Comparison of ENCODE assay signal across 12 cellular contexts in the genomic region with DNA sequence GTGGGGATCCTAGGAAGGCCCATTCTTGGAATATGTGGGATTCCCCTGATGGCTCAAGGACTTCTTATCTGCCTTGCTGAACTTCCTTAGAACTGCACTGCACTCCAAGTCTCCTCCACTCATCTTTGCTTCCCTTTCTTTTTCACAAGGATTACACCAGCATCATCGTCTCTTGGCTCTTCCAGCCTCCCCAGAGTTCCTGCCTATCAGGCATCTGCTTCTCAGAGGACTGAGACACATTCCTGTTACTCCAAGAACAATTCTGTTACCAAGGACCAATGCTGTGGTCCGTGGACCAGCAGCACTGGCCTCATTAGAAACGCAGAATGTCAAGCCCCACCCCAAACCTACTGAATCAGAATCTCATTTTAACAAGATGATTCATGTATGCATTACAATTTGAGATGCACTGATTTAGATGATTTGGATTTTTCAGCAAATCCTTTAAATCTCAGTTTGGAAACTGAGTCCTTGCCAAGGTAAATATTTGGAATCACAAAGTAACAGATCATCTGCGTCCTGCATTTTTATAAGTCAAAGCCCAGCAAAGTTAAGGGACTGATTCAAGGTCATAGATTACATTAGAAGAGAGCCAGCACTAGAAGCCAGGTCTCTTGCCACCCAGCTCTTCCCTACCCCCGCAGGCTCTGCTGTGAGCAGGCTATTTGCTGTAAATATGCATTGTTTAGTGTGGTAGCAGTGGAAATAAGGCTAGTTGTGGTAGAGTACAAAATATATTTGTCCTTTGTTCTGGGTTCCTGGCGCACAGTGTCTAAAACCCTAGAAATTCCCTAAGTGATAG.
DNase-seq lines count a peak whose midpoint lies in the region; ATAC-seq, FAIRE-seq and TF ChIP-seq lines count a peak whose summit lies in the region.
"Had no signal": no experiment of that assay in that cellular context is flagged by ENCODE, and none has a peak within 500 bp of the region (broad histone marks: within the 10 kb centered on the region; RNA-seq: fewer than 3 reads in every experiment).

No MANE protein-coding gene starts in this region.

- H3K14ac ChIP-seq in H1 (ENCODE audit: insufficient read length): no peak overlapping the region

- TF ChIP-seq EP300 in H1 (IDR thresholded peaks at IDR 0.05; ENCODE audit: borderline replicate concordance in 1 of 2, low read depth in 2 of 2, low read length in 2 of 2): no peak

- H4K5ac ChIP-seq in H1 (ENCODE audit: insufficient read length, low read depth, low read length): no peak overlapping the region
- H4K5ac ChIP-seq in mesendoderm (ENCODE audit: low read length): no peak overlapping the region

- H3K4me1 ChIP-seq in H1 (replicated peaks in 1 of 4; ENCODE audit: control insufficient read depth in 3 of 4, insufficient read depth in 4 of 4, low read length in 3 of 4) (peaks cover 2 to 10% (median 6%) of the 10 kb centered on the region in 4 experiments; a peak in 6 of 7 replicates), mesendoderm (ENCODE audit: control insufficient read depth, low read depth, low read length) (peaks cover 13% of the 10 kb centered on the region)

- no peak overlapping the region for H3K56ac ChIP-seq in H1 (replicated peaks; ENCODE audit: insufficient read length, low read depth, low read length)
- H3K56ac ChIP-seq in mesendoderm (ENCODE audit: low read length): no peak overlapping the region

- DNase-seq in AG04449 (ENCODE audit: low read depth, low spot score): peak; percentile 93
- DNase-seq in M059J (ENCODE audit: low read depth): peak; percentile 91
- DNase-seq in H1 (ENCODE audit: low read depth in 1 of 2, low spot score in 2 of 2): no peak
- peak; percentile 84 for DNase-seq in mesendoderm
- DNase-seq in T-helper 2 cell: no peak
- DNase-seq in nucleus accumbens (lab: John Stamatoyannopoulos, UW): no peak
- DNase-seq: central memory CD4-positive, alpha-beta T cell; hypothalamus; NCI-H524 had no signal

- no peak overlapping the region for H3K23ac ChIP-seq in H1 (ENCODE audit: insufficient read length)
- no peak overlapping the region for H3K23ac ChIP-seq in mesendoderm (ENCODE audit: low read length)

- no peak for TF ChIP-seq RAD21 in H1 (IDR thresholded peaks at IDR 0.05 in 1 of 2, conservative IDR thresholded peaks at IDR 0.05 in 1 of 2; ENCODE audit: low read depth in 2 of 2, low read length in 2 of 2)

- no peak overlapping the region for H4K8ac ChIP-seq in H1 (ENCODE audit: extremely low read depth, insufficient read depth, low read length)
- no peak overlapping the region for H4K8ac ChIP-seq in mesendoderm (ENCODE audit: low read depth, low read length)

- no peak overlapping the region for H3K27ac Mint-ChIP-seq in activated T-helper 17 cell treated with anti-CD3 and anti-CD28 coated beads, Interleukin-2, amount 50 U/mL, for 72 hours

- H3K27me3 ChIP-seq in H1 (replicated peaks in 1 of 4; ENCODE audit: control insufficient read depth in 3 of 4, extremely low read depth in 1 of 4, insufficient read depth in 3 of 4, low read length in 3 of 4) (no peaks in the 10 kb centered on the region), mesendoderm (ENCODE audit: insufficient read depth, low read length, poor library complexity) (no peaks in the 10 kb centered on the region)
- H3K27me3 ChIP-seq: BLaER1 treated with 17β-estradiol and CSF1 and Interleukin-3, amounts not matched to agents 10 nM and 100 nM had no signal

- no peaks in the 10 kb centered on the region for H4K20me1 ChIP-seq in H1 (replicated peaks in 1 of 2; ENCODE audit: control insufficient read depth in 1 of 2, insufficient read depth in 2 of 2, low read length in 2 of 2)

- peaks cover 3% of the 10 kb centered on the region for H3K36me3 Mint-ChIP-seq in activated T-helper 17 cell treated with anti-CD3 and anti-CD28 coated beads, Interleukin-2, amount 50 U/mL, for 72 hours (ENCODE audit: low read depth)

- 0 out of 2 replicates have a peak overlapping the region, but pooled peaks have one; percentile 7 for H3K18ac ChIP-seq in H1 (ENCODE audit: extremely low read depth, low read length)
- H3K18ac ChIP-seq in mesendoderm (ENCODE audit: low read length): no peak overlapping the region

- peaks cover 0 to 8% (median 2%) of the 10 kb centered on the region in 4 experiments; a peak in 2 of 8 replicates for H3K36me3 ChIP-seq in H1 (ENCODE audit: control insufficient read depth in 2 of 4, insufficient read depth in 4 of 4, low read length in 3 of 4)
- no peaks in the 10 kb centered on the region for H3K36me3 ChIP-seq in mesendoderm (ENCODE audit: control insufficient read depth, insufficient read depth, low read length)

- no peak overlapping the region; a peak in 1 of 4 replicates for H3K4me2 ChIP-seq in H1 (ENCODE audit: insufficient read depth in 1 of 2, low read depth in 2 of 2, low read length in 2 of 2)
- no peak overlapping the region for H3K4me2 ChIP-seq in mesendoderm (ENCODE audit: low read length)
- H3K4me2 ChIP-seq: BLaER1 treated with 17β-estradiol and CSF1 and Interleukin-3, amounts not matched to agents 10 nM and 100 nM had no signal

- H3K79me1 ChIP-seq in H1 (ENCODE audit: low read depth, low read length): no peaks in the 10 kb centered on the region
- peaks cover 2% of the 10 kb centered on the region for H3K79me1 ChIP-seq in mesendoderm (ENCODE audit: low read length)

- no peak for ATAC-seq in HG03354 (IDR thresholded peaks at IDR 0.05; ENCODE audit: poor library complexity, severe bottlenecking, unreplicated experiment)
- no peak for ATAC-seq in activated T-helper 17 cell treated with anti-CD3 and anti-CD28 coated beads, Interleukin-2, amount 50 U/mL, for 72 hours (replicated peaks)

- no peaks in the 10 kb centered on the region for H3K27me3 Mint-ChIP-seq in activated T-helper 17 cell treated with anti-CD3 and anti-CD28 coated beads, Interleukin-2, amount 50 U/mL, for 72 hours

- H2BK120ac ChIP-seq in H1 (replicated peaks; ENCODE audit: low read depth, low read length) (no peak overlapping the region), mesendoderm (ENCODE audit: low read depth, low read length) (no peak overlapping the region)

- 73% methylated on average over 6 of the region's 6 CpGs; no CpG with 5 or more reads in 1 of the 2 experiments for WGBS in H1 (ENCODE audit: extremely low coverage in 1 of 2, insufficient coverage in 1 of 2, insufficient read length in 1 of 2, insufficient replicate concordance in 2 of 2, low coverage in 1 of 2, low lambda C conversion rate in 2 of 2, missing lambda C conversion rate in 1 of 2), 2 experiments
- WGBS in mesendoderm (ENCODE audit: extremely low coverage, insufficient coverage, low lambda C conversion rate): no CpG with 5 or more reads among the region's 6 CpGs

- H3K23me2 ChIP-seq in H1 (ENCODE audit: low read depth, low read length): no peaks in the 10 kb centered on the region

- H3K27ac ChIP-seq in H1 (ENCODE audit: low read depth, low read length): no peak overlapping the region
- H3K27ac ChIP-seq in mesendoderm (ENCODE audit: low read depth, low read length): no peak overlapping the region
- H3K27ac ChIP-seq: BLaER1 treated with 17β-estradiol and CSF1 and Interleukin-3, amounts not matched to agents 10 nM and 100 nM had no signal

- H3K9ac ChIP-seq in H1 (replicated peaks in 1 of 4; ENCODE audit: extremely low read depth in 1 of 4, low read depth in 3 of 4, low read length in 3 of 4) (no peak overlapping the region), mesendoderm (ENCODE audit: low read length) (no peak overlapping the region)
- H3K9ac ChIP-seq: BLaER1 treated with 17β-estradiol and CSF1 and Interleukin-3, amounts not matched to agents 10 nM and 100 nM had no signal

- H2AK5ac ChIP-seq in H1 (ENCODE audit: low read depth, low read length): no peak overlapping the region
- H2AK5ac ChIP-seq in mesendoderm (ENCODE audit: low read length): no peak overlapping the region

- H3K4me3 ChIP-seq in AG04449 (ENCODE audit: low read depth, low read length): no peak overlapping the region
- no peak overlapping the region for H3K4me3 ChIP-seq in H1 (ENCODE audit: extremely low read depth in 1 of 4, insufficient read depth in 2 of 4, low read depth in 3 of 4, low read length in 4 of 4)
- H3K4me3 ChIP-seq in mesendoderm (ENCODE audit: low read length): no peak overlapping the region
- H3K4me3 ChIP-seq: BLaER1 treated with 17β-estradiol and CSF1 and Interleukin-3, amounts not matched to agents 10 nM and 100 nM had no signal

- CTCF ChIA-PET in AG04449 (lab: Yijun Ruan, JAX) (interaction anchor here (1.2 kb wide), 1 partner anchor 16 kb away, joined by 3 read pairs; no protein-coding TSS in a partner anchor), H1 (lab: Charles Lee; ENCODE audit: partially characterized antibody) (interaction anchor here (1.0 kb wide), 1 partner anchor 198 kb away, joined by 3 read pairs; no protein-coding TSS in a partner anchor)

- no peaks in the 10 kb centered on the region for H3K9me3 Mint-ChIP-seq in activated T-helper 17 cell treated with anti-CD3 and anti-CD28 coated beads, Interleukin-2, amount 50 U/mL, for 72 hours

- H3K4ac ChIP-seq in H1 (replicated peaks; ENCODE audit: insufficient read length, low read depth, low read length) (no peak overlapping the region), mesendoderm (ENCODE audit: low read depth, low read length) (no peak overlapping the region)

- no peak overlapping the region for H2AFZ ChIP-seq in H1 (ENCODE audit: low read length)

- no peak for FAIRE-seq in H1 (lab: Jason Lieb, UNC)

- TF ChIP-seq CTCF in AG04449 (IDR thresholded peaks at IDR 0.05; ENCODE audit: insufficient read depth, low read length, missing control alignments) (no peak), H1 (IDR thresholded peaks at IDR 0.05; ENCODE audit: control extremely low read depth in 1 of 3, insufficient read depth in 1 of 3, low read depth in 1 of 3, low read length in 3 of 3) (no peak)

- H2BK15ac ChIP-seq in H1 (ENCODE audit: low read length): 0 out of 2 replicates have a peak overlapping the region, but pooled peaks have one; percentile 63
- no peak overlapping the region for H2BK15ac ChIP-seq in mesendoderm (replicated peaks; ENCODE audit: low read depth)

- TF ChIP-seq POLR2A in H1 (IDR thresholded peaks at IDR 0.05; ENCODE audit: control extremely low read depth in 1 of 2, low read depth in 2 of 2, low read length in 2 of 2): no peak

- H2BK12ac ChIP-seq in H1 (ENCODE audit: low read depth, low read length): no peak overlapping the region

- no peaks in the 10 kb centered on the region for H3K9me3 ChIP-seq in H1 (ENCODE audit: insufficient read depth in 2 of 2, low read depth in 1 of 2, low read length in 1 of 2)
- H3K9me3 ChIP-seq: BLaER1 treated with 17β-estradiol and CSF1 and Interleukin-3, amounts not matched to agents 10 nM and 100 nM had no signal

- H4K91ac ChIP-seq in H1 (replicated peaks; ENCODE audit: insufficient read length, low read length): no peak overlapping the region

- H3K4me1 Mint-ChIP-seq in activated T-helper 17 cell treated with anti-CD3 and anti-CD28 coated beads, Interleukin-2, amount 50 U/mL, for 72 hours: no peaks in the 10 kb centered on the region

- POLR2A ChIA-PET in AG04449 (lab: Yijun Ruan, JAX) (interaction anchor here (1.3 to 2.1 kb wide), 2 partner anchors 9 to 13 kb away, joined by 6 to 8 read pairs; no protein-coding TSS in a partner anchor), H1 (lab: Charles Lee; ENCODE audit: partially characterized antibody) (no interaction called here)

- no peak overlapping the region for H3K4me3 Mint-ChIP-seq in activated T-helper 17 cell treated with anti-CD3 and anti-CD28 coated beads, Interleukin-2, amount 50 U/mL, for 72 hours

- H2BK20ac ChIP-seq in H1 (ENCODE audit: low read length): no peak overlapping the region

- H2BK5ac ChIP-seq in H1 (ENCODE audit: low read depth, low read length): no peak overlapping the region
- no peak overlapping the region for H2BK5ac ChIP-seq in mesendoderm (ENCODE audit: low read length)

- H3K79me2 ChIP-seq in H1 (ENCODE audit: control insufficient read depth in 1 of 2, insufficient read depth in 2 of 2, low read length in 2 of 2): no peaks in the 10 kb centered on the region
- H3K79me2 ChIP-seq in mesendoderm (ENCODE audit: control insufficient read depth, insufficient read depth, low read length): no peaks in the 10 kb centered on the region

Comparison
In these comparisons a context has a peak if more than half of its experiments do, and no peak if none do; other contexts are left out.
1. DNase-seq: peak in AG04449 (single experiment), M059J (single experiment) and mesendoderm (single experiment); none in H1 (0 of 2), T-helper 2 cell (0 of 5) and nucleus accumbens (0 of 56).